Comparison of ENCODE assay signal across 8 cellular contexts in genomic region chr13:40994581-40995230, GRCh38. TPM values are rescaled to one million over a fixed set of nuclear protein-coding genes. Genes with fewer than 3 reads are reported as not detected.
DNase-seq lines count a peak whose midpoint lies in the region; ATAC-seq, FAIRE-seq and TF ChIP-seq lines count a peak whose summit lies in the region.

No MANE protein-coding gene starts in this region.

- peak; percentile 71 for ATAC-seq in GM21381 (IDR thresholded peaks at IDR 0.05; ENCODE audit: unreplicated experiment)

- H3K4me1 ChIP-seq in CD8-positive, alpha-beta memory T cell (ENCODE audit: insufficient read depth, low read length): peaks cover 91% of the 10 kb centered on the region
- H3K4me1 ChIP-seq in keratinocyte (ENCODE audit: control insufficient read depth, extremely low read depth, insufficient read depth, low read length): peaks cover 24% of the 10 kb centered on the region
- H3K4me1 ChIP-seq in HAP-1: no peaks in the 10 kb centered on the region

- H2AFZ ChIP-seq in keratinocyte (ENCODE audit: control insufficient read depth, low read length): no peak overlapping the region

- no peak for DNase-seq in CD8-positive, alpha-beta memory T cell
- DNase-seq in HL-60 (ENCODE audit: low read depth in 1 of 2, low spot score in 1 of 2) (no peak), keratinocyte (ENCODE audit: low read depth, low spot score) (no peak), WERI-Rb-1 (no peak), cerebellar cortex (ENCODE audit: low spot score) (no peak), HAP-1 (ENCODE audit: low spot score in 2 of 2) (no peak), NCI-H82 (lab: John Stamatoyannopoulos, UW) (no peak)

- peak; percentile 76 for FAIRE-seq in keratinocyte (lab: Jason Lieb, UNC)

- no peaks in the 10 kb centered on the region for H3K36me3 ChIP-seq in CD8-positive, alpha-beta memory T cell (ENCODE audit: insufficient read depth, low read length)
- H3K36me3 ChIP-seq in keratinocyte (ENCODE audit: control insufficient read depth in 2 of 2, extremely low read depth in 1 of 2, insufficient read depth in 2 of 2, low read length in 2 of 2) (no peaks in the 10 kb centered on the region), WERI-Rb-1 (no peaks in the 10 kb centered on the region), HAP-1 (replicated peaks) (no peaks in the 10 kb centered on the region)

- H3K9me3 Mint-ChIP-seq in CD8-positive, alpha-beta memory T cell: no peaks in the 10 kb centered on the region

- no peaks in the 10 kb centered on the region for H3K27me3 Mint-ChIP-seq in CD8-positive, alpha-beta memory T cell

- H3K27ac ChIP-seq in CD8-positive, alpha-beta memory T cell (ENCODE audit: low read depth, low read length): no peak overlapping the region
- H3K27ac ChIP-seq in HL-60 (replicated peaks): peak overlapping the region; percentile 58
- H3K27ac ChIP-seq in keratinocyte (ENCODE audit: control insufficient read depth, insufficient read depth, low read length): peak overlapping the region; percentile 88
- no peak overlapping the region for H3K27ac ChIP-seq in WERI-Rb-1

- peak overlapping the region; percentile 53 to 97 (median 83) for H3K27ac Mint-ChIP-seq in CD8-positive, alpha-beta memory T cell

- H3K9me3 ChIP-seq in CD8-positive, alpha-beta memory T cell (ENCODE audit: low read length): no peaks in the 10 kb centered on the region
- H3K9me3 ChIP-seq in keratinocyte (ENCODE audit: control insufficient read depth, low read depth, low read length): no peaks in the 10 kb centered on the region
- no peaks in the 10 kb centered on the region for H3K9me3 ChIP-seq in WERI-Rb-1 (ENCODE audit: severe bottlenecking)
- H3K9me3 ChIP-seq in HAP-1: no peaks in the 10 kb centered on the region

- H3K9me1 ChIP-seq in keratinocyte (ENCODE audit: control insufficient read depth, extremely low read depth, insufficient read depth, low read length): no peaks in the 10 kb centered on the region

- TF ChIP-seq CTCF in HL-60 (IDR thresholded peaks at IDR 0.05; ENCODE audit: insufficient read depth, low read length) (no peak), keratinocyte (optimal IDR thresholded peaks at IDR 0.05 in 1 of 3, IDR thresholded peaks at IDR 0.05 in 1 of 3, conservative IDR thresholded peaks at IDR 0.05 in 1 of 3; ENCODE audit: extremely low read depth in 1 of 3, insufficient read depth in 2 of 3, low read length in 3 of 3) (no peak), WERI-Rb-1 (IDR thresholded peaks at IDR 0.05; ENCODE audit: low read depth, low read length) (no peak)

- CTCF ChIA-PET in CD8-positive, alpha-beta memory T cell (lab: Charles Lee): interaction anchor here (1.4 kb wide), 1 partner anchor 20 kb away, joined by 5 read pairs; no protein-coding TSS in a partner anchor

- no peaks in the 10 kb centered on the region for H4K20me1 ChIP-seq in keratinocyte (ENCODE audit: control insufficient read depth, extremely low read depth, insufficient read depth, low read length)

- H3K4me1 Mint-ChIP-seq in CD8-positive, alpha-beta memory T cell: peaks cover 86 to 97% (median 92%) of the 10 kb centered on the region in 3 donors

- POLR2A ChIA-PET in CD8-positive, alpha-beta memory T cell (lab: Charles Lee): interaction anchor here (0.5 kb wide), 1 partner anchor 66 kb away, joined by 3 read pairs; the partner anchor contains the start of gene WBP4

- H3K79me2 ChIP-seq in keratinocyte (ENCODE audit: control insufficient read depth, insufficient read depth, low read length): peaks cover 88% of the 10 kb centered on the region

- dilution Hi-C loops in keratinocyte (cut with MboI; ENCODE audit: extremely low pct_ligation_motif_present, low sequenced_read_pairs): no loop called here

- H3K9ac ChIP-seq in keratinocyte (ENCODE audit: control insufficient read depth, extremely low read depth, insufficient read depth, low read length): peak overlapping the region; percentile 72

- H3K4me2 ChIP-seq in keratinocyte (ENCODE audit: control insufficient read depth, extremely low read depth, insufficient read depth, low read depth, low read length): peak overlapping the region; percentile 89

- H3K4me3 ChIP-seq in CD8-positive, alpha-beta memory T cell (ENCODE audit: low read length): no peak overlapping the region
- no peak overlapping the region for H3K4me3 ChIP-seq in HL-60 (replicated peaks; ENCODE audit: insufficient read depth, low read length)
- H3K4me3 ChIP-seq in keratinocyte (ENCODE audit: control insufficient read depth in 2 of 3, extremely low read depth in 1 of 3, insufficient read depth in 2 of 3, low read depth in 1 of 3, low read length in 3 of 3): peak overlapping the region; percentile 8 to 59 (median 58)
- H3K4me3 ChIP-seq in WERI-Rb-1 (ENCODE audit: low read depth, low read length): no peak overlapping the region
- H3K4me3 ChIP-seq in HAP-1: no peak overlapping the region

- peaks cover 3 to 42% (median 11%) of the 10 kb centered on the region in 3 donors for H3K36me3 Mint-ChIP-seq in CD8-positive, alpha-beta memory T cell

- H3K4me3 Mint-ChIP-seq in CD8-positive, alpha-beta memory T cell: peak overlapping the region; percentile 12 to 76 (median 62)

- in situ Hi-C loops in HAP-1 (cut with MboI; ENCODE audit: low sequenced_read_pairs): no loop called here

- no peaks in the 10 kb centered on the region for H3K27me3 ChIP-seq in CD8-positive, alpha-beta memory T cell (ENCODE audit: insufficient read depth, low read length, poor library complexity, severe bottlenecking)
- H3K27me3 ChIP-seq in HL-60 (ENCODE audit: insufficient read depth, poor library complexity, severe bottlenecking) (no peaks in the 10 kb centered on the region), keratinocyte (ENCODE audit: control insufficient read depth, extremely low read depth, insufficient read depth, low read length) (no peaks in the 10 kb centered on the region), WERI-Rb-1 (ENCODE audit: insufficient read depth, low read depth, severe bottlenecking) (no peaks in the 10 kb centered on the region), HAP-1 (ENCODE audit: low read depth) (no peaks in the 10 kb centered on the region)

RNA-seq across cellular contexts. Expression of gene ELF1, which starts 24.4 kb away (rescaled TPM):
- total RNA-seq in CD8-positive, alpha-beta memory T cell: 10 to 100 TPM; 76.8 to 77.6 TPM
- polyA plus RNA-seq in CD8-positive, alpha-beta memory T cell: 139 TPM
- polyA plus RNA-seq in keratinocyte: 37.9 to 57.6 TPM (median 48.0 TPM) in 3 replicates
- polyA plus RNA-seq in keratinocyte (2011; ENCODE audit: low read depth): 26.9 TPM
- 22.0 and 37.8 TPM in 2 replicates for polyA plus RNA-seq in keratinocyte (2011; cell fraction: cytosol; rRNA removed)
- 59.1 and 72.8 TPM in 2 replicates for polyA plus RNA-seq in keratinocyte (2011; cell fraction: nucleus; rRNA removed)
- polyA plus RNA-seq in keratinocyte (2012; ENCODE audit: low replicate concordance): 36.8 and 51.4 TPM in 2 replicates
- polyA minus RNA-seq in keratinocyte: 39.4 to 65.3 TPM (median 41.8 TPM) in 3 replicates
- 29.7 TPM for polyA minus RNA-seq in keratinocyte (2011; cell fraction: cytosol; rRNA and poly(A)+ RNA removed)
- polyA minus RNA-seq in keratinocyte (2011; cell fraction: nucleus; rRNA and poly(A)+ RNA removed): 63.2 and 99.9 TPM in 2 replicates

Comparison
In these comparisons a context has a peak if more than half of its experiments do, and no peak if none do; other contexts are left out.
1. H3K27ac ChIP-seq: peak in HL-60 (single experiment) and keratinocyte (single experiment); none in CD8-positive, alpha-beta memory T cell (single experiment) and WERI-Rb-1 (single experiment).
2. H3K4me3 ChIP-seq: peak in keratinocyte (3 of 3); none in CD8-positive, alpha-beta memory T cell (single experiment), HL-60 (single experiment), WERI-Rb-1 (single experiment) and HAP-1 (single experiment).